9 cellular contexts compared by ENCODE assay signal in genomic region chr5:136053336-136054121, GRCh38. TPM values are rescaled to one million over a fixed set of nuclear protein-coding genes. Genes with fewer than 3 reads are reported as not detected.
DNase-seq lines count a peak whose midpoint lies in the region; ATAC-seq and TF ChIP-seq lines count a peak whose summit lies in the region.
"Had no signal": no experiment of that assay in that cellular context is flagged by ENCODE, and none has a peak within 500 bp of the region (broad histone marks: within the 10 kb centered on the region; RNA-seq: fewer than 3 reads in every experiment).

No MANE protein-coding gene starts in this region.

- DNase-seq in HFF-Myc (ENCODE audit: extremely low read depth, low read depth) (peak; percentile 80), amniotic epithelial cell (ENCODE audit: low read depth) (peak; percentile 93), right cardiac atrium (no peak), stomach (no peak), SK-N-DZ (ENCODE audit: low spot score) (no peak)
- no peak for DNase-seq in stimulated activated CD4-positive, alpha-beta T cell treated with anti-CD3 and anti-CD28 coated beads, Interleukin-12 subunit alpha, Interleukin-12 subunit beta, amount 100 ng/mL, for 4 hours
- DNase-seq: activated CD8-positive, alpha-beta T cell treated with anti-CD3 and anti-CD28 coated beads, Interleukin-2, amount 10 ng/mL, durations not matched to agents 7 days and 5 days had no signal

- no peak for TF ChIP-seq POLR2A in stomach (IDR thresholded peaks at IDR 0.05)

- H3K9me3 ChIP-seq in right cardiac atrium (ENCODE audit: control insufficient read depth, low read length), result no peaks in the 10 kb centered on the region
- no peaks in the 10 kb centered on the region for H3K9me3 ChIP-seq in stomach

- H3K36me3 ChIP-seq in stomach, result peaks cover 0 to 20% (median 6%) of the 10 kb centered on the region in 4 donors

- TF ChIP-seq EP300 in stomach (IDR thresholded peaks at IDR 0.05), result no peak

- ATAC-seq in right cardiac atrium (peak; percentile 14 to 53), HG02610 (IDR thresholded peaks at IDR 0.05; ENCODE audit: unreplicated experiment) (no peak)
- no peak for ATAC-seq in activated CD4-positive, CD25-positive, alpha-beta regulatory T cell treated with anti-CD3 and anti-CD28 coated beads, Interleukin-2, amount 50 U/mL, for 24 hours
- ATAC-seq: activated CD8-positive, alpha-beta T cell treated with anti-CD3 and anti-CD28 coated beads, Interleukin-2, amount 10 ng/mL, durations not matched to agents 7 days and 5 days had no signal

- no peak overlapping the region for H3K27ac ChIP-seq in right cardiac atrium (ENCODE audit: low read length)
- H3K27ac ChIP-seq in stomach, result peak overlapping the region; percentile 26 to 88 (median 62)

- intact Hi-C loops in right cardiac atrium (cut with DNase I), result loop anchor here in 1 of 4 donors (10.0 kb wide), 1 partner anchor 109 kb away; no protein-coding TSS in a partner anchor
- intact Hi-C loops in stomach (cut with DNase I; ENCODE audit: low total_unique reads), result loop anchor here (10.0 kb wide), 1 partner anchor 109 kb away; no protein-coding TSS in a partner anchor

- H3K27me3 ChIP-seq in right cardiac atrium (ENCODE audit: control insufficient read depth, insufficient read depth) (no peaks in the 10 kb centered on the region), stomach (no peaks in the 10 kb centered on the region)

- H3K4me1 ChIP-seq in right cardiac atrium (ENCODE audit: control insufficient read depth, insufficient read depth, low read length) (peaks cover 8% of the 10 kb centered on the region), stomach (peaks cover 9 to 39% (median 26%) of the 10 kb centered on the region in 4 donors)

- TF ChIP-seq CTCF in HFF-Myc (IDR thresholded peaks at IDR 0.05; ENCODE audit: low read depth, low read length, missing control alignments) (no peak), stomach (IDR thresholded peaks at IDR 0.05) (no peak)

- no peak overlapping the region for H3K4me3 ChIP-seq in HFF-Myc (replicated peaks; ENCODE audit: low read depth, low read length)
- no peak overlapping the region for H3K4me3 ChIP-seq in right cardiac atrium (ENCODE audit: low read length)
- H3K4me3 ChIP-seq in stomach, result no peak overlapping the region

- 61% methylated on average over 6 of the region's 6 CpGs for WGBS in right cardiac atrium
- 37 to 53% (median 43%) methylated on average over 6 of the region's 6 CpGs for WGBS in stomach, 5 donors

RNA-seq across cellular contexts. Expression of gene TGFBI, which starts 24.7 kb away (rescaled TPM):
- total RNA-seq in right cardiac atrium (10 to 100 TPM; 41.6 to 60.4 (median 51.2) TPM), stomach (100 to 1,000 TPM in 1 of 5 donors, 10 to 100 TPM in 4; 24.5 to 180 (median 70.1) TPM)
- polyA plus RNA-seq in right cardiac atrium (44.1 TPM), stomach (100 to 1,000 TPM in 1 of 3 donors, 10 to 100 TPM in 2; 43.5 to 116 (median 54.4) TPM)
- polyA plus RNA-seq in SK-N-DZ (2014; cell fraction: cytosol; rRNA removed), result not detected in 2 replicates
- polyA plus RNA-seq in SK-N-DZ (2014; cell fraction: nucleus; rRNA removed), result 0.59 TPM in 1 of 2 replicates, not detected in the other
- total RNA-seq: activated CD8-positive, alpha-beta T cell treated with anti-CD3 and anti-CD28 coated beads, Interleukin-2, amount 10 ng/mL, durations not matched to agents 7 days and 5 days had no signal

Comparison
In these comparisons a context has a peak if more than half of its experiments do, and no peak if none do; other contexts are left out.
1. DNase-seq: peak in HFF-Myc (single experiment) and amniotic epithelial cell (single experiment); none in right cardiac atrium (0 of 3), stomach (single experiment), SK-N-DZ (single experiment) and stimulated activated CD4-positive, alpha-beta T cell treated with anti-CD3 and anti-CD28 coated beads, Interleukin-12 subunit alpha, Interleukin-12 subunit beta, amount 100 ng/mL, for 4 hours (single experiment).
2. ATAC-seq: peak in right cardiac atrium (2 of 2); none in HG02610 (single experiment) and activated CD4-positive, CD25-positive, alpha-beta regulatory T cell treated with anti-CD3 and anti-CD28 coated beads, Interleukin-2, amount 50 U/mL, for 24 hours (0 of 2).